Comparison of ENCODE assay signal across 11 cellular contexts in the genomic region with DNA sequence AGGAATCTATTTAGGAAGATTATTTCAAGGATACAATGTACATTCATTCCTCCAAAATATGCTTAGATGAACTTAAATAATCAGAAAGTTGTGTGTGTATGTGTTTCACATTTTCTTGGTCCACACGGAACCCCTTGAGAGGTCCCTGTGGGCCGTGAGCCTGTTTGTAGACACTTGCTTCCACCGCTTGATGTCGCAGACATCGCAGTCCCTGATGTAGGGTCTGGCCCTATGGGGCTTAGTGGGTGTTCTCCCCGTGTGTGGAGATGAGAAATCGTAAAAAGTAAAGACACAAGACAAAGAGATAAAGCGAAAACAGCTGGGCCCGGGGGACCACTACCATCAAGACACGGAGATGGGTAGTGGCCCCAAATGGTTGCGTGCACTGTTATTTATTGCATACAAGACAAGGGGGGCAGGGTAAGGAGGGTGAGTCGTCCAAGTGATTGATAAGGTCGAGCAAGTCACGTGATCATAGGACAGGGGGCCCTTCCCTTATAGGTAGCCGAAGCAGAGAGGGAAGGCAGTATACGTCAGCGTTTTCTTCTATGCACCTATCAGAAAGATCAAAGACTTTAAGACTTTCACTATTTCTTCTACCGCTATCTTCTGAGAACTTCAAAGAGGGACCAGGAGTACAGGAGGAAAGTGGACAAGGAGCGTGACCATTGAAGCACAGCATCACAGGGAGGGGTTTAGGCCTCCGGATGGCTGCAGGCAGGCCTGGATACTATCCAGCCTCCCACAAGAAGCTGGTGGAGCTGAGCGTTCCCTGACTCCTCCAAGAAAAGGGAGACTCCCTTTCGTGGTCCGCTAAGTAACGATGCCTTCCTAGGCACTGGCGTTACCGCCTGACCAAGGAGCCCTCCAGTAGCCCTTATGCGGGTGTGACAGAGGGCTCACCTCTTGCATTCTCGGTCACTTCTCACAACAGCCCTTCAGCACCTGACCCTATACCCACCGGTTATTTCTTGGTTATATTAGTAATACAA. TPM values are rescaled to one million over a fixed set of nuclear protein-coding genes. Genes with fewer than 3 reads are reported as not detected.
DNase-seq lines count a peak whose midpoint lies in the region; ATAC-seq and TF ChIP-seq lines count a peak whose summit lies in the region.
"Had no signal": no experiment of that assay in that cellular context is flagged by ENCODE, and none has a peak within 500 bp of the region (broad histone marks: within the 10 kb centered on the region; RNA-seq: fewer than 3 reads in every experiment).

No MANE protein-coding gene starts in this region.

- H3K27ac Mint-ChIP-seq in activated CD4-positive, alpha-beta memory T cell treated with anti-CD3 and anti-CD28 coated beads, Interleukin-2, amount 10 ng/mL, durations not matched to agents 7 days and 5 days = peak overlapping the region; percentile 59
- peak overlapping the region; percentile 93 to 96 for H3K27ac Mint-ChIP-seq in natural killer cell

- TF ChIP-seq CTCF in GM12865 (IDR thresholded peaks at IDR 0.05; ENCODE audit: insufficient read depth, low read depth, low read length, missing control alignments) (no peak), natural killer cell (IDR thresholded peaks at IDR 0.05) (no peak)

- H3K36me3 Mint-ChIP-seq in activated CD4-positive, alpha-beta memory T cell treated with anti-CD3 and anti-CD28 coated beads, Interleukin-2, amount 10 ng/mL, durations not matched to agents 7 days and 5 days (ENCODE audit: low read depth) = peaks cover 18% of the 10 kb centered on the region
- no peaks in the 10 kb centered on the region for H3K36me3 Mint-ChIP-seq in natural killer cell

- ATAC-seq in natural killer cell (no peak), HG02970 (IDR thresholded peaks at IDR 0.05; ENCODE audit: low FRiP score, unreplicated experiment) (no peak)

- H3K9me3 Mint-ChIP-seq in activated CD4-positive, alpha-beta memory T cell treated with anti-CD3 and anti-CD28 coated beads, Interleukin-2, amount 10 ng/mL, durations not matched to agents 7 days and 5 days = no peaks in the 10 kb centered on the region
- H3K9me3 Mint-ChIP-seq in natural killer cell = no peaks in the 10 kb centered on the region

- DNase-seq in GM12865 (ENCODE audit: low read depth) = no peak
- no peak for DNase-seq in activated CD4-positive, alpha-beta memory T cell treated with anti-CD3 and anti-CD28 coated beads, Interleukin-2, amount 10 ng/mL, durations not matched to agents 7 days and 5 days
- DNase-seq in natural killer cell = no peak
- DNase-seq in stimulated activated CD4-positive, alpha-beta T cell treated with anti-CD3 and anti-CD28 coated beads, Interleukin-4, amount 100 ng/mL, for 24 hours = no peak
- DNase-seq in HPDE6-E6E7 (ENCODE audit: extremely low spot score) = no peak
- DNase-seq: Calu3, KG1, left cardiac atrium, NCI-H2107 had no signal

- H3K4me1 Mint-ChIP-seq in activated CD4-positive, alpha-beta memory T cell treated with anti-CD3 and anti-CD28 coated beads, Interleukin-2, amount 10 ng/mL, durations not matched to agents 7 days and 5 days = peaks cover 45% of the 10 kb centered on the region
- peaks cover 23 to 40% of the 10 kb centered on the region in 2 donors for H3K4me1 Mint-ChIP-seq in natural killer cell

- H3K4me3 ChIP-seq in GM12865 (ENCODE audit: low read depth, low read length) = peak overlapping the region; percentile 99; the same call in 1 of the 2 replicates

- H3K27me3 Mint-ChIP-seq in activated CD4-positive, alpha-beta memory T cell treated with anti-CD3 and anti-CD28 coated beads, Interleukin-2, amount 10 ng/mL, durations not matched to agents 7 days and 5 days = no peaks in the 10 kb centered on the region
- no peaks in the 10 kb centered on the region for H3K27me3 Mint-ChIP-seq in natural killer cell (ENCODE audit: low read depth in 2 of 2)

- POLR2A ChIA-PET in activated CD4-positive, alpha-beta memory T cell treated with anti-CD3 and anti-CD28 coated beads, Interleukin-2, amount 10 ng/mL, durations not matched to agents 7 days and 5 days (lab: Charles Lee) = interaction anchor here (0.8 to 1.3 kb wide), 7 partner anchors 9 to 306 kb away, joined by 3 to 7 read pairs (median 4); a partner anchor contains a TSS

- intact Hi-C loops in natural killer cell (cut with micrococcal nuclease) = no loop called here

- CTCF ChIA-PET in activated CD4-positive, alpha-beta memory T cell treated with anti-CD3 and anti-CD28 coated beads, Interleukin-2, amount 10 ng/mL, durations not matched to agents 7 days and 5 days (lab: Charles Lee) = interaction anchor here (0.5 to 1.9 kb wide), 4 partner anchors 9 to 707 kb away, joined by 4 to 6 read pairs (median 5); no protein-coding TSS in a partner anchor

- H3K4me3 Mint-ChIP-seq in activated CD4-positive, alpha-beta memory T cell treated with anti-CD3 and anti-CD28 coated beads, Interleukin-2, amount 10 ng/mL, durations not matched to agents 7 days and 5 days = peak overlapping the region; percentile 55
- H3K4me3 Mint-ChIP-seq in natural killer cell = peak overlapping the region; percentile 59

RNA-seq across cellular contexts. Expression of a gene that starts 1.2 kb away (rescaled TPM):
- total RNA-seq in activated CD4-positive, alpha-beta memory T cell treated with anti-CD3 and anti-CD28 coated beads, Interleukin-2, amount 10 ng/mL, durations not matched to agents 7 days and 5 days = 100 to 1,000 TPM; 146 to 157 TPM
- total RNA-seq in natural killer cell = 100 to 1,000 TPM; 144 to 168 (median 155) TPM

RNA-seq across cellular contexts. Expression of a gene that starts 8.1 kb away (rescaled TPM):
- 10 to 100 TPM; 58.2 to 58.9 TPM for total RNA-seq in activated CD4-positive, alpha-beta memory T cell treated with anti-CD3 and anti-CD28 coated beads, Interleukin-2, amount 10 ng/mL, durations not matched to agents 7 days and 5 days
- total RNA-seq in natural killer cell = 10 to 100 TPM; 33.0 to 46.8 (median 37.9) TPM

RNA-seq across cellular contexts. Expression of a gene that starts 27.8 kb away (rescaled TPM):
- 10 to 100 TPM; 36.4 to 42.2 TPM for total RNA-seq in activated CD4-positive, alpha-beta memory T cell treated with anti-CD3 and anti-CD28 coated beads, Interleukin-2, amount 10 ng/mL, durations not matched to agents 7 days and 5 days
- total RNA-seq in natural killer cell = 10 to 100 TPM; 30.1 to 54.4 (median 41.0) TPM

RNA-seq across cellular contexts. Expression of a gene that starts 30.7 kb away (rescaled TPM):
- 10 to 100 TPM; 51.6 to 51.9 TPM for total RNA-seq in activated CD4-positive, alpha-beta memory T cell treated with anti-CD3 and anti-CD28 coated beads, Interleukin-2, amount 10 ng/mL, durations not matched to agents 7 days and 5 days
- total RNA-seq in natural killer cell = 1 to 10 TPM; 1.7 to 2.3 (median 2.2) TPM

RNA-seq across cellular contexts. Expression of a gene that starts 55.4 kb away (rescaled TPM):
- not detected for total RNA-seq in activated CD4-positive, alpha-beta memory T cell treated with anti-CD3 and anti-CD28 coated beads, Interleukin-2, amount 10 ng/mL, durations not matched to agents 7 days and 5 days
- 10 to 100 TPM in 1 of 3 donors, 1 to 10 TPM in 1, under 1 TPM in 1; 0.66 to 48.1 (median 4.3) TPM for total RNA-seq in natural killer cell
- total RNA-seq: Calu3, OCI-LY7 had no signal
